In genomic region chr2:96764253-96764637, GRCh38 we compare ENCODE assay signal across 8 cellular contexts. TPM values are rescaled to one million over a fixed set of nuclear protein-coding genes. Genes with fewer than 3 reads are reported as not detected.
DNase-seq lines count a peak whose midpoint lies in the region; ATAC-seq and TF ChIP-seq lines count a peak whose summit lies in the region.

No MANE protein-coding gene starts in this region.

- H3K36me3 ChIP-seq in OCI-LY7 (ENCODE audit: insufficient read depth, low read length) (no peaks in the 10 kb centered on the region), endocrine pancreas (ENCODE audit: control insufficient read depth, insufficient read depth, low read length) (no peaks in the 10 kb centered on the region), parathyroid adenoma (ENCODE audit: control insufficient read depth, insufficient read depth, low read length) (no peaks in the 10 kb centered on the region)

- no TSS peak for BruUV-seq in OCI-LY7 (replicated peaks; lab: Mats Ljungman, UMichigan)

- peak overlapping the region; percentile 6; the same call in 1 of the 2 replicates for H2AFZ ChIP-seq in OCI-LY7 (ENCODE audit: low read length)
- peak overlapping the region; percentile 38 for H2AFZ ChIP-seq in parathyroid adenoma

- H3K9me3 ChIP-seq in OCI-LY7 (ENCODE audit: low read length): no peaks in the 10 kb centered on the region
- no peaks in the 10 kb centered on the region for H3K9me3 ChIP-seq in endocrine pancreas (ENCODE audit: control insufficient read depth, low read length)
- H3K9me3 ChIP-seq in parathyroid adenoma (ENCODE audit: control insufficient read depth, low read length): no peaks in the 10 kb centered on the region

- H3K4me1 ChIP-seq in OCI-LY7 (ENCODE audit: insufficient read depth, low read length, poor library complexity, severe bottlenecking) (peaks cover 65% of the 10 kb centered on the region), endocrine pancreas (ENCODE audit: control insufficient read depth, insufficient read depth, low read length) (no peaks in the 10 kb centered on the region), parathyroid adenoma (peaks cover 14% of the 10 kb centered on the region)

- peaks cover 6% of the 10 kb centered on the region; the same call in 1 of the 2 replicates for H4K20me1 ChIP-seq in OCI-LY7 (ENCODE audit: insufficient read depth, low read length)

- H3K27me3 ChIP-seq in endocrine pancreas (ENCODE audit: control insufficient read depth, insufficient read depth, low read length) (no peaks in the 10 kb centered on the region), parathyroid adenoma (ENCODE audit: control insufficient read depth, insufficient read depth, low read length) (no peaks in the 10 kb centered on the region)

- peak; percentile 38 for DNase-seq in NCI-H146 (lab: John Stamatoyannopoulos, UW)
- DNase-seq in NCI-H146 treated with DMSO at 0.1 percent for 48 hours (lab: John Stamatoyannopoulos, UW; ENCODE audit: unreplicated experiment): no peak
- DNase-seq in OCI-LY7 (ENCODE audit: low spot score): peak; percentile 37
- DNase-seq in NCI-H128 (lab: John Stamatoyannopoulos, UW; ENCODE audit: unreplicated experiment): no peak

- CTCF ChIA-PET in OCI-LY7 (lab: Charles Lee; ENCODE audit: unreplicated experiment): interaction anchor here (0.7 to 3.4 kb wide), 4 partner anchors 10 to 89 kb away, joined by 3 to 20 read pairs (median 4); no protein-coding TSS in a partner anchor

- intact Hi-C loops in OCI-LY7 (cut with micrococcal nuclease; ENCODE audit: unreplicated experiment): loop anchor here (5.0 kb wide), 3 partner anchors 53 to 127 kb away; partner anchors contain the start of genes ANKRD39, CNNM3 and KANSL3

- TF ChIP-seq CTCF in OCI-LY7 (conservative IDR thresholded peaks at IDR 0.05; ENCODE audit: low read length) (no peak), parathyroid adenoma (IDR thresholded peaks at IDR 0.05) (no peak)

- H3K79me2 ChIP-seq in OCI-LY7 (ENCODE audit: insufficient read depth, low read depth, low read length): peaks cover 26% of the 10 kb centered on the region; the same call in 1 of the 2 replicates
- no peaks in the 10 kb centered on the region for H3K79me2 ChIP-seq in parathyroid adenoma

- no peak for ATAC-seq in HG03439 (IDR thresholded peaks at IDR 0.05; ENCODE audit: unreplicated experiment)
- ATAC-seq in GM21576 (IDR thresholded peaks at IDR 0.05; ENCODE audit: unreplicated experiment): no peak

- H3K9ac ChIP-seq in endocrine pancreas (ENCODE audit: control insufficient read depth, insufficient read depth, low read length): peak overlapping the region; percentile 32
- H3K9ac ChIP-seq in parathyroid adenoma: no peak overlapping the region

- H3K27ac ChIP-seq in OCI-LY7 (ENCODE audit: low read depth, low read length, poor library complexity, severe bottlenecking) (peak overlapping the region; percentile 43), parathyroid adenoma (no peak overlapping the region)

- H3K4me3 ChIP-seq in OCI-LY7 (ENCODE audit: low read depth, low read length, poor library complexity, severe bottlenecking) (peak overlapping the region; percentile 69), endocrine pancreas (ENCODE audit: control insufficient read depth, insufficient read depth, low read length) (peak overlapping the region; percentile 76), parathyroid adenoma (ENCODE audit: low read depth, low read length) (no peak overlapping the region)

- H3K4me2 ChIP-seq in OCI-LY7 (ENCODE audit: low read length) (peak overlapping the region; percentile 87), parathyroid adenoma (ENCODE audit: low read length) (no peak overlapping the region)

- POLR2A ChIA-PET in OCI-LY7 (lab: Charles Lee): interaction anchor here (6.5 kb wide), 1 partner anchor 10 kb away, joined by 44 read pairs; no protein-coding TSS in a partner anchor

- H3K9me2 ChIP-seq in OCI-LY7 (ENCODE audit: insufficient read depth, low read length): no peaks in the 10 kb centered on the region

RNA-seq across cellular contexts. Expression of gene CNNM4, which starts 3.5 kb away (rescaled TPM):
- total RNA-seq in OCI-LY7 (2014; rRNA removed; shearing (Covaris generic)): 5.1 and 5.4 TPM in 2 replicates
- total RNA-seq in OCI-LY7 (2022): 5.9 and 6.4 TPM in 2 replicates

RNA-seq across cellular contexts. Expression of gene LMAN2L, which starts 24.4 kb away (rescaled TPM):
- total RNA-seq in OCI-LY7 (2014; rRNA removed; shearing (Covaris generic)): 12.9 and 15.5 TPM in 2 replicates
- 10.8 and 11.3 TPM in 2 replicates for total RNA-seq in OCI-LY7 (2022)

RNA-seq across cellular contexts. Expression of gene CNNM3, which starts 51.8 kb away (rescaled TPM):
- 9.1 and 13.5 TPM in 2 replicates for total RNA-seq in OCI-LY7 (2014; rRNA removed; shearing (Covaris generic))
- total RNA-seq in OCI-LY7 (2022): 18.2 and 18.6 TPM in 2 replicates

Comparison
In these comparisons a context has a peak if more than half of its experiments do, and no peak if none do; other contexts are left out.
1. DNase-seq: peak in NCI-H146 (single experiment) and OCI-LY7 (single experiment); none in NCI-H146 treated with DMSO at 0.1 percent for 48 hours (single experiment) and NCI-H128 (single experiment).